ENCODE assay signal across 20 cellular contexts in genomic region chr11:2329551-2329950, GRCh38. TPM values are rescaled to one million over a fixed set of nuclear protein-coding genes. Genes with fewer than 3 reads are reported as not detected.
A peak's percentile ranks its signal among the peaks of the same experiment; 100 is the strongest.
DNase-seq lines count a peak whose midpoint lies in the region; ATAC-seq, FAIRE-seq and TF ChIP-seq lines count a peak whose summit lies in the region.
"Had no signal": no experiment of that assay in that cellular context is flagged by ENCODE, and none has a peak within 500 bp of the region (broad histone marks: within the 10 kb centered on the region; RNA-seq: fewer than 3 reads in every experiment).

No MANE protein-coding gene starts in this region.

- H3K9me1 ChIP-seq in K562 (ENCODE audit: control insufficient read depth, insufficient read depth, low read length): no peaks in the 10 kb centered on the region

- no peak for DNase-seq in K562 (ENCODE audit: extremely low read depth in 1 of 4, low spot score in 3 of 4)
- no peak for DNase-seq in mesendoderm
- DNase-seq in mucosa of descending colon: no peak
- no peak for DNase-seq in NCI-H1105 treated with DMSO at 0.1 percent for 48 hours (lab: John Stamatoyannopoulos, UW)
- no peak for DNase-seq in activated gamma-delta T cell (lab: John Stamatoyannopoulos, UW)
- DNase-seq: Caco-2; CD4-positive, CD25-positive, alpha-beta regulatory T cell; CD8-positive, alpha-beta T cell; DMS153; DND-41; HCEC 1CT had no signal

- no peak for ATAC-seq in K562
- no peak for ATAC-seq in mucosa of descending colon
- ATAC-seq: CD8-positive, alpha-beta T cell; GM12878; GM23338 had no signal

- no peak overlapping the region for H3K4me2 ChIP-seq in K562 (ENCODE audit: insufficient read depth, low read length)
- H3K4me2 ChIP-seq in mesendoderm (ENCODE audit: low read length): no peak overlapping the region
- H3K4me2 ChIP-seq: GM23338 had no signal

- no peak overlapping the region for H2AFZ ChIP-seq in K562 (ENCODE audit: low read depth, low read length)
- H2AFZ ChIP-seq: GM23338 had no signal

- CTCF ChIA-PET in K562 (lab: Yijun Ruan, JAX; ENCODE audit: low intra/inter-chr PET ratio): interaction anchor here (0.5 kb wide), 1 partner anchor 189 kb away, joined by 3 read pairs; no protein-coding TSS in a partner anchor

- no peaks in the 10 kb centered on the region for H4K20me1 ChIP-seq in K562 (replicated peaks; ENCODE audit: control insufficient read depth, insufficient read depth, low read length)

- H3K27ac ChIP-seq in K562 (ENCODE audit: extremely low read depth, low read depth, low read length) (no peak overlapping the region), mesendoderm (ENCODE audit: low read depth, low read length) (peak overlapping the region; percentile 22)
- H3K27ac ChIP-seq: C4-2B had no signal

- H3K23ac ChIP-seq in mesendoderm (ENCODE audit: low read length): no peak overlapping the region

- intact Hi-C loops in K562 (cut with micrococcal nuclease) (no loop called here), mucosa of descending colon (cut with DNase I, micrococcal nuclease) (no loop called here)

- H3K79me1 ChIP-seq in mesendoderm (ENCODE audit: low read length): no peaks in the 10 kb centered on the region

- H2BK120ac ChIP-seq in mesendoderm (ENCODE audit: low read depth, low read length): no peak overlapping the region

- H3K79me2 ChIP-seq in K562 (ENCODE audit: control insufficient read depth, insufficient read depth, low read length) (no peaks in the 10 kb centered on the region), mesendoderm (ENCODE audit: control insufficient read depth, insufficient read depth, low read length) (no peaks in the 10 kb centered on the region)

- WGBS in K562 (ENCODE audit: insufficient coverage, low coverage, missing lambda C conversion rate): 2% methylated on average over 9 of the region's 9 CpGs
- no CpG with 5 or more reads among the region's 9 CpGs for WGBS in mesendoderm (ENCODE audit: extremely low coverage, insufficient coverage, low lambda C conversion rate)

- H3K9ac ChIP-seq in K562 (ENCODE audit: insufficient read depth in 1 of 2, low read depth in 2 of 2, low read length in 2 of 2) (no peak overlapping the region), mesendoderm (ENCODE audit: low read length) (no peak overlapping the region)

- H4K8ac ChIP-seq in mesendoderm (ENCODE audit: low read depth, low read length): no peak overlapping the region

- FAIRE-seq in K562 (lab: Jason Lieb, UNC): no peak
- FAIRE-seq: G401.6, GM12878, H54 had no signal

- no TSS peak for BruUV-seq in K562 (replicated peaks; lab: Mats Ljungman, UMichigan)

- no peak overlapping the region for H3K4ac ChIP-seq in mesendoderm (ENCODE audit: low read depth, low read length)

- no peak overlapping the region for H3K56ac ChIP-seq in mesendoderm (ENCODE audit: low read length)

- TF ChIP-seq CTCF in K562 (IDR thresholded peaks at IDR 0.05 in 2 of 3, conservative IDR thresholded peaks at IDR 0.05 in 1 of 3; ENCODE audit: insufficient read depth in 2 of 3, low read depth in 1 of 3, low read length in 3 of 3): no peak
- no peak for TF ChIP-seq CTCF in mucosa of descending colon (IDR thresholded peaks at IDR 0.05)

- no peak overlapping the region for H3K18ac ChIP-seq in mesendoderm (ENCODE audit: low read length)

- no peak overlapping the region for H4K5ac ChIP-seq in mesendoderm (ENCODE audit: low read length)

- TF ChIP-seq EP300 in Ishikawa (IDR thresholded peaks at IDR 0.05; ENCODE audit: borderline replicate concordance): no peak
- TF ChIP-seq EP300 in K562 (IDR thresholded peaks at IDR 0.05; ENCODE audit: low read length): no peak

- in situ Hi-C loops in K562 (cut with MboI): no loop called here

- H3K27me3 ChIP-seq in K562 (ENCODE audit: control insufficient read depth in 2 of 2, insufficient read depth in 2 of 2, low read length in 2 of 2) (peaks cover 21 to 57% of the 10 kb centered on the region in 2 experiments; a peak in 4 of 5 replicates), mesendoderm (ENCODE audit: insufficient read depth, low read length, poor library complexity) (no peaks in the 10 kb centered on the region)

- no peak overlapping the region for H2BK15ac ChIP-seq in mesendoderm (replicated peaks; ENCODE audit: low read depth)

- POLR2A ChIA-PET in K562 (lab: Yijun Ruan, JAX): interaction anchor here (0.7 kb wide), 1 partner anchor 815 kb away, joined by 4 read pairs; no protein-coding TSS in a partner anchor

- H2BK5ac ChIP-seq in mesendoderm (ENCODE audit: low read length): no peak overlapping the region

- H2AK5ac ChIP-seq in mesendoderm (ENCODE audit: low read length): no peak overlapping the region

- no peaks in the 10 kb centered on the region for H3K9me3 ChIP-seq in K562 (replicated peaks; ENCODE audit: control insufficient read depth, insufficient read depth, low read depth, low read length)
- peaks cover 10% of the 10 kb centered on the region for H3K9me3 ChIP-seq in mucosa of descending colon

- TF ChIP-seq RAD21 in Ishikawa (IDR thresholded peaks at IDR 0.05; ENCODE audit: low read depth) (no peak), K562 (CRISPR knock-in tag; conservative IDR thresholded peaks at IDR 0.05 in 1 of 2, IDR thresholded peaks at IDR 0.05 in 1 of 2) (no peak)

- TF ChIP-seq POLR2A in K562 (conservative IDR thresholded peaks at IDR 0.05): no peak

- H3K4me3 ChIP-seq in K562 (no peak overlapping the region), mesendoderm (ENCODE audit: low read length) (no peak overlapping the region), mucosa of descending colon (no peak overlapping the region)
- H3K4me3 ChIP-seq: GM12878, GM23338 had no signal

- H3K4me1 ChIP-seq in K562 (replicated peaks in 1 of 2; ENCODE audit: control insufficient read depth in 2 of 2, insufficient read depth in 2 of 2, low read length in 2 of 2) (peaks cover 0 to 4% of the 10 kb centered on the region in 2 experiments; a peak in 2 of 5 replicates), mesendoderm (ENCODE audit: control insufficient read depth, low read depth, low read length) (no peaks in the 10 kb centered on the region), mucosa of descending colon (ENCODE audit: low read depth) (no peaks in the 10 kb centered on the region)
- H3K4me1 ChIP-seq: Caco-2 had no signal

- H3K36me3 ChIP-seq in K562 (ENCODE audit: control insufficient read depth, insufficient read depth, low read length) (no peaks in the 10 kb centered on the region), mesendoderm (ENCODE audit: control insufficient read depth, insufficient read depth, low read length) (no peaks in the 10 kb centered on the region), mucosa of descending colon (ENCODE audit: low read depth) (no peaks in the 10 kb centered on the region)

RNA-seq across cellular contexts. Expression of gene TSPAN32, which starts 27.7 kb away (rescaled TPM):
- 8.4 and 16.2 TPM in 2 replicates for total RNA-seq in K562 (2011; cell fraction: chromatin; rRNA removed; ENCODE audit: low replicate concordance)
- total RNA-seq in K562 (2011; cell fraction: nucleolus; rRNA removed): 7.1 and 8.5 TPM in 2 replicates
- 4.3 and 5.9 TPM in 2 replicates for total RNA-seq in K562 (2011; cell fraction: nucleoplasm; rRNA removed)
- 3.0 and 3.4 TPM in 2 replicates for total RNA-seq in K562 (2014; rRNA removed)
- 0.86 and 1.4 TPM in 2 replicates for total RNA-seq in K562 (2014; rRNA removed; fragmentation: Illumina TruSeq; extraction: Trizol)
- 2.6 TPM in 2 replicates for total RNA-seq in K562 (2015; rRNA removed; fragmentation: Illumina TruSeq; extraction: Trizol)
- total RNA-seq in K562 (2021): 4.8 and 5.9 TPM in 2 replicates
- polyA plus RNA-seq in K562 (2011; rRNA removed): 4.2 and 9.4 TPM in 2 replicates
- polyA plus RNA-seq in K562 (2011; cell fraction: cytosol; rRNA removed): 4.4 and 6.2 TPM in 2 replicates
- 68.0 and 78.0 TPM in 2 replicates for polyA plus RNA-seq in K562 (2011; cell fraction: nucleus; rRNA removed)
- polyA plus RNA-seq in K562 (2012): 8.2 and 19.1 TPM in 2 replicates
- 0.79 and 2.8 TPM in 2 replicates for polyA plus RNA-seq in K562 (2014; fragmentation: Illumina TruSeq; extraction: Trizol)
- polyA plus RNA-seq in K562 (2014; fragmentation: Nextera tagmentation; extraction: Ambion mirVana): under 1 TPM; 0.21 to 0.57 TPM
- polyA plus RNA-seq in K562 (2014; rRNA removed): 3.3 and 7.3 TPM in 2 replicates
- polyA minus RNA-seq in K562 (2011; rRNA and poly(A)+ RNA removed): 0.77 and 0.90 TPM in 2 replicates
- polyA minus RNA-seq in K562 (2011; cell fraction: cytosol; rRNA and poly(A)+ RNA removed): 1.4 and 3.4 TPM in 2 replicates
- polyA minus RNA-seq in K562 (2011; cell fraction: nucleus; rRNA and poly(A)+ RNA removed): 10.0 and 10.3 TPM in 2 replicates
- polyA plus RNA-seq in mesendoderm (2013, experiment 1 of 2): not detected
- not detected for polyA plus RNA-seq in mesendoderm (2013, experiment 2 of 2)
- 1 to 10 TPM; 1.2 to 2.8 (median 2.6) TPM for total RNA-seq in mucosa of descending colon
- total RNA-seq: A673, GM12878, GM23338 had no signal
- polyA plus RNA-seq: GM23338 had no signal

RNA-seq across cellular contexts. Expression of gene C11orf21, which starts 27.8 kb away (rescaled TPM):
- 1.6 and 4.7 TPM in 2 replicates for total RNA-seq in K562 (2011; cell fraction: chromatin; rRNA removed; ENCODE audit: low replicate concordance)
- total RNA-seq in K562 (2011; cell fraction: nucleolus; rRNA removed): 2.4 and 3.5 TPM in 2 replicates
- total RNA-seq in K562 (2011; cell fraction: nucleoplasm; rRNA removed): 1.5 and 3.1 TPM in 2 replicates
- 1.3 and 2.0 TPM in 2 replicates for total RNA-seq in K562 (2014; rRNA removed)
- 0.64 and 0.65 TPM in 2 replicates for total RNA-seq in K562 (2014; rRNA removed; fragmentation: Illumina TruSeq; extraction: Trizol)
- total RNA-seq in K562 (2015; rRNA removed; fragmentation: Illumina TruSeq; extraction: Trizol): 2.3 and 2.5 TPM in 2 replicates
- 2.1 and 2.6 TPM in 2 replicates for total RNA-seq in K562 (2021)
- 1.2 and 2.1 TPM in 2 replicates for polyA plus RNA-seq in K562 (2011; rRNA removed)
- 0.91 and 2.0 TPM in 2 replicates for polyA plus RNA-seq in K562 (2011; cell fraction: cytosol; rRNA removed)
- polyA plus RNA-seq in K562 (2011; cell fraction: nucleus; rRNA removed): 5.5 and 14.3 TPM in 2 replicates
- 4.3 and 4.5 TPM in 2 replicates for polyA plus RNA-seq in K562 (2012)
- polyA plus RNA-seq in K562 (2014; fragmentation: Illumina TruSeq; extraction: Trizol): 1.0 and 1.3 TPM in 2 replicates
- under 1 TPM; 0.10 to 0.15 TPM for polyA plus RNA-seq in K562 (2014; fragmentation: Nextera tagmentation; extraction: Ambion mirVana)
- polyA plus RNA-seq in K562 (2014; rRNA removed): 2.0 and 2.1 TPM in 2 replicates
- 0.99 and 1.0 TPM in 2 replicates for polyA minus RNA-seq in K562 (2011; rRNA and poly(A)+ RNA removed)
- polyA minus RNA-seq in K562 (2011; cell fraction: cytosol; rRNA and poly(A)+ RNA removed): 1.4 TPM in 1 of 2 replicates, not detected in the other
- 2.4 and 3.4 TPM in 2 replicates for polyA minus RNA-seq in K562 (2011; cell fraction: nucleus; rRNA and poly(A)+ RNA removed)
- polyA plus RNA-seq in mesendoderm (2013, experiment 1 of 2): not detected
- not detected for polyA plus RNA-seq in mesendoderm (2013, experiment 2 of 2)
- total RNA-seq in mucosa of descending colon: 1 to 10 TPM in 2 of 3 donors, under 1 TPM in 1; 0.35 to 2.3 (median 1.9) TPM
- total RNA-seq: A673, GM23338 had no signal
- polyA plus RNA-seq: BJ, GM23338 had no signal

RNA-seq across cellular contexts. Expression of gene CD81, which starts 47.6 kb away (rescaled TPM):
- 93.5 and 278 TPM in 2 replicates for total RNA-seq in K562 (2011; cell fraction: chromatin; rRNA removed; ENCODE audit: low replicate concordance)
- total RNA-seq in K562 (2011; cell fraction: nucleolus; rRNA removed): 344 and 368 TPM in 2 replicates
- total RNA-seq in K562 (2011; cell fraction: nucleoplasm; rRNA removed): 240 and 244 TPM in 2 replicates
- total RNA-seq in K562 (2014; rRNA removed) (43.3 and 67.2 TPM in 2 replicates), K562 (2014; rRNA removed; fragmentation: Illumina TruSeq; extraction: Trizol) (37.4 and 60.2 TPM in 2 replicates), K562 (2015; rRNA removed; fragmentation: Illumina TruSeq; extraction: Trizol) (61.7 and 64.8 TPM in 2 replicates), K562 (2021) (181 and 189 TPM in 2 replicates), mucosa of descending colon (100 to 1,000 TPM in 2 of 3 donors, 10 to 100 TPM in 1; 98.7 to 551 (median 186) TPM)
- polyA plus RNA-seq in K562 (2011; rRNA removed) (76.9 and 103 TPM in 2 replicates), K562 (2014; fragmentation: Illumina TruSeq; extraction: Trizol) (163 and 169 TPM in 2 replicates), K562 (2014; fragmentation: Nextera tagmentation; extraction: Ambion mirVana) (1 to 10 TPM; 2.4 to 7.0 TPM), K562 (2014; rRNA removed) (105 and 114 TPM in 2 replicates)
- 177 and 219 TPM in 2 replicates for polyA plus RNA-seq in K562 (2011; cell fraction: cytosol; rRNA removed)
- polyA plus RNA-seq in K562 (2011; cell fraction: nucleus; rRNA removed): 80.1 and 118 TPM in 2 replicates
- polyA plus RNA-seq in K562 (2012): 157 and 238 TPM in 2 replicates
- polyA minus RNA-seq in K562 (2011; rRNA and poly(A)+ RNA removed): 67.7 and 102 TPM in 2 replicates
- 110 and 130 TPM in 2 replicates for polyA minus RNA-seq in K562 (2011; cell fraction: cytosol; rRNA and poly(A)+ RNA removed)
- polyA minus RNA-seq in K562 (2011; cell fraction: nucleus; rRNA and poly(A)+ RNA removed): 23.2 and 30.1 TPM in 2 replicates
- 187 TPM for polyA plus RNA-seq in mesendoderm (2013, experiment 1 of 2)
- polyA plus RNA-seq in mesendoderm (2013, experiment 2 of 2): 191 TPM

RNA-seq across cellular contexts. Expression of gene ASCL2, which starts 59.2 kb away (rescaled TPM):
- 0.25 and 0.30 TPM in 2 replicates for total RNA-seq in K562 (2011; cell fraction: chromatin; rRNA removed; ENCODE audit: low replicate concordance)
- 0.79 and 0.83 TPM in 2 replicates for total RNA-seq in K562 (2011; cell fraction: nucleolus; rRNA removed)
- 0.22 and 0.31 TPM in 2 replicates for total RNA-seq in K562 (2011; cell fraction: nucleoplasm; rRNA removed)
- total RNA-seq in K562 (2014; rRNA removed) (1.4 and 1.7 TPM in 2 replicates), K562 (2014; rRNA removed; fragmentation: Illumina TruSeq; extraction: Trizol) (0.11 TPM in 1 of 2 replicates, not detected in the other), K562 (2015; rRNA removed; fragmentation: Illumina TruSeq; extraction: Trizol) (0.36 and 0.53 TPM in 2 replicates), K562 (2021) (1.1 and 1.2 TPM in 2 replicates), mucosa of descending colon (1 to 10 TPM; 2.6 to 8.4 (median 8.1) TPM)
- polyA plus RNA-seq in K562 (2011; rRNA removed) (0.07 and 0.15 TPM in 2 replicates), K562 (2014; fragmentation: Illumina TruSeq; extraction: Trizol) (0.12 and 0.26 TPM in 2 replicates), K562 (2014; fragmentation: Nextera tagmentation; extraction: Ambion mirVana) (not detected), K562 (2014; rRNA removed) (0.76 and 1.4 TPM in 2 replicates)
- polyA plus RNA-seq in K562 (2011; cell fraction: cytosol; rRNA removed): 0.15 and 1.7 TPM in 2 replicates
- 0.13 and 0.40 TPM in 2 replicates for polyA plus RNA-seq in K562 (2011; cell fraction: nucleus; rRNA removed)
- polyA plus RNA-seq in K562 (2012): 0.93 and 1.0 TPM in 2 replicates
- polyA minus RNA-seq in K562 (2011; rRNA and poly(A)+ RNA removed): not detected in 2 replicates
- polyA minus RNA-seq in K562 (2011; cell fraction: cytosol; rRNA and poly(A)+ RNA removed): not detected in 2 replicates
- 0.22 and 0.27 TPM in 2 replicates for polyA minus RNA-seq in K562 (2011; cell fraction: nucleus; rRNA and poly(A)+ RNA removed)
- 0.10 TPM for polyA plus RNA-seq in mesendoderm (2013, experiment 1 of 2)
- polyA plus RNA-seq in mesendoderm (2013, experiment 2 of 2): 0.17 TPM
- total RNA-seq: A172; A673; CD8-positive, alpha-beta T cell; GM12878 had no signal
- polyA plus RNA-seq: BJ, GM12878 had no signal
